In genomic region chr2:110143982-110144381, GRCh38 we compare ENCODE assay signal across 12 cellular contexts.
"Had no signal": no experiment of that assay in that cellular context is flagged by ENCODE, and none has a peak within 500 bp of the region (broad histone marks: within the 10 kb centered on the region; RNA-seq: fewer than 3 reads in every experiment).

No MANE protein-coding gene starts in this region.

- H3K4me3 Mint-ChIP-seq: activated CD4-positive, alpha-beta memory T cell treated with anti-CD3 and anti-CD28 coated beads, Interleukin-2, amount 10 ng/mL, durations not matched to agents 7 days and 5 days; activated T-cell treated with anti-CD3 and anti-CD28 coated beads, Interleukin-2, amount 50 U/mL, for 72 hours; natural killer cell treated with Interleukin-12 subunit alpha and Interleukin-12 subunit beta and Interleukin-15 and Interleukin-18, amount 100 ng/mL, for 72 hours had no signal

- ATAC-seq: activated T-cell treated with anti-CD3 and anti-CD28 coated beads, Interleukin-2, amount 50 U/mL, for 72 hours; heart right ventricle; left lobe of liver had no signal

- H3K4me1 Mint-ChIP-seq: activated CD4-positive, alpha-beta memory T cell treated with anti-CD3 and anti-CD28 coated beads, Interleukin-2, amount 10 ng/mL, durations not matched to agents 7 days and 5 days had no signal

- DNase-seq: activated CD4-positive, alpha-beta memory T cell treated with anti-CD3 and anti-CD28 coated beads, Interleukin-2, amount 10 ng/mL, durations not matched to agents 7 days and 5 days; activated naive CD4-positive, alpha-beta T cell; activated T-cell treated with anti-CD3 and anti-CD28 coated beads, Interleukin-2, amount 50 U/mL, for 72 hours; colonic mucosa; foreskin melanocyte; heart right ventricle; nucleus accumbens; substantia nigra; T1000; transverse colon had no signal

- H3K27ac Mint-ChIP-seq: activated CD4-positive, alpha-beta memory T cell treated with anti-CD3 and anti-CD28 coated beads, Interleukin-2, amount 10 ng/mL, durations not matched to agents 7 days and 5 days; activated T-cell treated with anti-CD3 and anti-CD28 coated beads, Interleukin-2, amount 50 U/mL, for 72 hours; natural killer cell treated with Interleukin-12 subunit alpha and Interleukin-12 subunit beta and Interleukin-15 and Interleukin-18, amount 100 ng/mL, for 72 hours had no signal
